ENCODE assay signal across 8 cellular contexts in the genomic region with DNA sequence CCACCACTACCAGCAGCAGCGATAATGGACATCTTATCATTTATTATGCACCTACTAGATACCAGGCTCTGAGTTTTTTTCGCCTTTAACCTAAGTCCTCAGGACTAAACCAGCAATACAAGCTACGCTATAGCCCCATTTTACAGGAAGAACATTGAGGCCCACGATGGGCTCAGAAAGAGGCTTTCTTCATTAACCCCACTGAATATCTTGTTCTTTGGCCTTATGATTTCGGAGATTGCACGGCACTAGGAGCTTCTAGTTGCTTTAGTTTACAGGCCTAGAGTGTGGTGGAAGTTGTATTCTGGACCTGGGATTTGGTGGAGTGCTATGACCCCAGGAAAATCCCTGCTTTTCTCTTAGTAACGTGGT.
DNase-seq lines count a peak whose midpoint lies in the region; ATAC-seq and TF ChIP-seq lines count a peak whose summit lies in the region.

No MANE protein-coding gene starts in this region.

- H3K4me1 ChIP-seq in ES-I3 (ENCODE audit: insufficient read depth, low read length), result peaks cover 39% of the 10 kb centered on the region
- H3K4me1 ChIP-seq in rectal smooth muscle tissue (ENCODE audit: control insufficient read depth, insufficient read depth, low read length), result peaks cover 2% of the 10 kb centered on the region

- H3K79me2 ChIP-seq in SU-DHL-6 (ENCODE audit: insufficient read depth, low read length), result peaks cover 55% of the 10 kb centered on the region

- H3K4me2 ChIP-seq in SU-DHL-6 (ENCODE audit: low read depth, low read length, poor library complexity, severe bottlenecking), result peak overlapping the region; percentile 63

- no peaks in the 10 kb centered on the region for H3K9me3 ChIP-seq in ES-I3 (ENCODE audit: control insufficient read depth, insufficient read depth, low read length)
- H3K9me3 ChIP-seq in SU-DHL-6 (ENCODE audit: insufficient read depth, low read length), result no peaks in the 10 kb centered on the region

- TF ChIP-seq CTCF in SU-DHL-6 (IDR thresholded peaks at IDR 0.05; ENCODE audit: insufficient read depth, low read length, poor library complexity, severe bottlenecking) (no peak), fibroblast of pulmonary artery (IDR thresholded peaks at IDR 0.05; ENCODE audit: low read length, missing control alignments) (no peak)

- H2AFZ ChIP-seq in SU-DHL-6 (ENCODE audit: low read depth, low read length, severe bottlenecking), result no peak overlapping the region

- H4K20me1 ChIP-seq in SU-DHL-6 (ENCODE audit: low read depth, low read length), result no peaks in the 10 kb centered on the region

- ATAC-seq in GM19397 (IDR thresholded peaks at IDR 0.05; ENCODE audit: unreplicated experiment), result no peak

- H3K4me3 ChIP-seq in SU-DHL-6 (ENCODE audit: insufficient read depth, low read length, poor library complexity, severe bottlenecking), result peak overlapping the region; percentile 71
- H3K4me3 ChIP-seq in fibroblast of pulmonary artery (replicated peaks; ENCODE audit: low read depth, low read length), result peak overlapping the region; percentile 95
- H3K4me3 ChIP-seq in rectal smooth muscle tissue (ENCODE audit: low read length), result peak overlapping the region; percentile 95

- H3K27ac ChIP-seq in SU-DHL-6 (ENCODE audit: low read depth, low read length) (no peak overlapping the region), rectal smooth muscle tissue (ENCODE audit: low read depth, low read length) (no peak overlapping the region)

- H3K9me2 ChIP-seq in SU-DHL-6 (replicated peaks; ENCODE audit: insufficient read depth, low read length), result no peaks in the 10 kb centered on the region

- H3K27me3 ChIP-seq in SU-DHL-6 (ENCODE audit: low read length), result no peaks in the 10 kb centered on the region
- H3K27me3 ChIP-seq in rectal smooth muscle tissue (ENCODE audit: control insufficient read depth, insufficient read depth, low read length), result no peaks in the 10 kb centered on the region

- DNase-seq in fibroblast of pulmonary artery (ENCODE audit: low read depth) (no peak), epidermal melanocyte (ENCODE audit: insufficient read length, low spot score) (no peak), NCI-H446 (lab: John Stamatoyannopoulos, UW) (no peak)
- no peak for DNase-seq in stimulated activated CD4-positive, alpha-beta T cell treated with anti-CD3 and anti-CD28 coated beads, Interleukin-4, amount 100 ng/mL, for 4 hours

- H3F3A ChIP-seq in SU-DHL-6 (ENCODE audit: insufficient read depth), result no peaks in the 10 kb centered on the region

- H3K36me3 ChIP-seq in ES-I3 (ENCODE audit: insufficient read depth, low read length), result peaks cover 7% of the 10 kb centered on the region; the same call in 1 of the 2 replicates
- no peaks in the 10 kb centered on the region for H3K36me3 ChIP-seq in SU-DHL-6 (ENCODE audit: low read length)
- no peaks in the 10 kb centered on the region for H3K36me3 ChIP-seq in rectal smooth muscle tissue (ENCODE audit: control insufficient read depth, insufficient read depth, low read length)

- H3K9ac ChIP-seq in ES-I3 (ENCODE audit: low read depth, low read length) (peak overlapping the region; percentile 100), SU-DHL-6 (ENCODE audit: low read length) (peak overlapping the region; percentile 82), rectal smooth muscle tissue (ENCODE audit: low read length) (no peak overlapping the region)
